In the genomic region with DNA sequence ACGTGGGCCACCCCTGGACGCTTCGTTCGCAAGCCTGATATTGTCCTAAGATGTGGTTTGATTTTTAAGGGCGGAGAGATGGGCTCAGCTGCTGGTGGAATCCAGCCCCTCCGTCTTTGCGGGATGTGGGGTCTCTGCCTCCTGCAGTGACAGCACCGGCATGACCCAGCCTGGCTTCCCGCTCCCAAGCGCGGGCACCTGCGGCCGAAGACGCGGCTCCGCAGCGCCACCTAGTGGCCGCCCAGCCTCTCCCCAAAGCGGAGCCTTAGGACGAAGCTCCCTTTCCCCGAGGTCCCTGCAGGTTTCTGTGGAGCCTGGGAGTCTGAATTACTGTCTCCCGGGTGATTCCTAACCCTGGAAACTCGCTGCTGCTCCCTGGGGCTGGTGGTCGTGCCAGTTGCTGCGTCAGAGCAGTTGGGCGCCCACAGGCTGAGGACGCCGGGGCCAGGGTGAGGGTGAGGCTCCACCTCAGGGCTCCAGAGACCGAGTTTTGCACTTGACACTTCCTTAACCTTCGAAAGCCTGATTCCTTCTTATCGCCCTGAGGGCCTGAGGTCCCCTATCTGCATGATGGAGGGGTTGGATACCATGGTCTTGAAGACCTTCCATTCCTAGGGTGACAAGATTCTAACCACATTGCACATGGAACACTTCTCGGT, we compare ENCODE assay signal across 8 cellular contexts.
DNase-seq lines count a peak whose midpoint lies in the region; ATAC-seq, FAIRE-seq and TF ChIP-seq lines count a peak whose summit lies in the region.

No MANE protein-coding gene starts in this region.

- no peak overlapping the region for H3K9ac ChIP-seq in GM12878 (ENCODE audit: control insufficient read depth, insufficient read depth, low read length)

- BruUV-seq in Calu3 (replicated peaks; lab: Mats Ljungman, UMichigan) = no TSS peak
- BruUV-seq in GM12878 (replicated peaks; lab: Mats Ljungman, UMichigan) = no TSS peak

- no peak for FAIRE-seq in GM12878 (lab: Jason Lieb, UNC)

- H3K4me1 Mint-ChIP-seq in Calu3 (ENCODE audit: low read depth, unreplicated experiment) = no peaks in the 10 kb centered on the region

- no peak overlapping the region for H2AFZ ChIP-seq in GM12878 (ENCODE audit: control insufficient read depth, low read depth, low read length)

- H3K9me3 ChIP-seq in GM12878 (replicated peaks; ENCODE audit: control insufficient read depth, insufficient read depth, low read length) = no peaks in the 10 kb centered on the region

- no peak overlapping the region for H3K27ac ChIP-seq in GM12878 (ENCODE audit: control insufficient read depth, insufficient read depth)

- H3K4me3 Mint-ChIP-seq in Calu3 (ENCODE audit: low read depth, unreplicated experiment) = no peak overlapping the region

- H3K9me3 Mint-ChIP-seq in Calu3 (ENCODE audit: low read depth, unreplicated experiment) = peaks cover 5% of the 10 kb centered on the region

- no peaks in the 10 kb centered on the region for H4K20me1 ChIP-seq in GM12878 (ENCODE audit: control insufficient read depth, insufficient read depth)

- in situ Hi-C loops in GM12878 (cut with MboI) = loop anchor here (5.0 kb wide), 1 partner anchor 833 kb away; no protein-coding TSS in a partner anchor

- POLR2A ChIA-PET in GM12878 (lab: Charles Lee) = no interaction called here

- peak; percentile 61 for TF ChIP-seq RAD21 in GM12878 (IDR thresholded peaks at IDR 0.05; ENCODE audit: insufficient read depth, low read depth, low read length)

- ATAC-seq in GM12878 (peak; percentile 97), GM18870 (IDR thresholded peaks at IDR 0.05; ENCODE audit: unreplicated experiment) (no peak)

- DNase-seq in Calu3 (peak; percentile 70), GM20000 (ENCODE audit: low spot score) (peak; percentile 81), HUDEP-2 (lab: John Stamatoyannopoulos, UW; ENCODE audit: unreplicated experiment in 76 of 76) (peak in 46 of 76 experiments; percentile 1 to 53 (median 24)), T-helper 2 cell (peak in 4 of 5 experiments; percentile 43 to 50 (median 48)), GM12878 (ENCODE audit: low read depth, low spot score) (no peak), islet precursor cell (peak; percentile 81)
- peak; percentile 46 to 69 for DNase-seq in stimulated activated CD4-positive, alpha-beta T cell treated with anti-CD3 and anti-CD28 coated beads, Interleukin-4, amount 100 ng/mL, for 48 hours (ENCODE audit: low read depth in 2 of 2)

- no peaks in the 10 kb centered on the region for H3K36me3 Mint-ChIP-seq in Calu3 (ENCODE audit: insufficient read depth, unreplicated experiment)

- no peak for TF ChIP-seq EP300 in GM12878 (IDR thresholded peaks at IDR 0.05; ENCODE audit: borderline replicate concordance in 1 of 2, control insufficient read depth in 1 of 2, low read depth in 2 of 2, low read length in 2 of 2)

- CTCF ChIA-PET in Calu3 (lab: Charles Lee) = interaction anchor here (0.5 to 1.0 kb wide), 4 partner anchors 10 to 874 kb away, joined by 3 to 6 read pairs (median 4); partner anchors contain the start of gene TMEM18
- CTCF ChIA-PET in GM12878 (lab: Yijun Ruan, JAX) = interaction anchor here (0.6 to 2.2 kb wide), 6 partner anchors 11 to 836 kb away, joined by 3 to 8 read pairs (median 4); no protein-coding TSS in a partner anchor

- H3K4me3 ChIP-seq in GM12878 = no peak overlapping the region

- intact Hi-C loops in Calu3 (cut with micrococcal nuclease; ENCODE audit: unreplicated experiment) = no loop called here
- intact Hi-C loops in GM12878 (cut with micrococcal nuclease; ENCODE audit: unreplicated experiment) = no loop called here

- H3K4me2 ChIP-seq in GM12878 (ENCODE audit: control insufficient read depth, insufficient read depth) = no peak overlapping the region

- TF ChIP-seq CTCF in Calu3 (IDR thresholded peaks at IDR 0.05; ENCODE audit: unreplicated experiment) (peak; percentile 81), GM20000 (IDR thresholded peaks at IDR 0.05; ENCODE audit: extremely low read depth, missing control alignments) (peak; percentile 93), GM12878 (IDR thresholded peaks at IDR 0.05 in 2 of 3, conservative IDR thresholded peaks at IDR 0.05 in 1 of 3; ENCODE audit: control insufficient read depth in 2 of 3, extremely low read depth in 1 of 3, insufficient read depth in 1 of 3, low read depth in 3 of 3, low read length in 3 of 3) (peak; percentile 75 to 92 (median 90))

- H3K27me3 Mint-ChIP-seq in Calu3 (ENCODE audit: unreplicated experiment) = no peaks in the 10 kb centered on the region

- no peaks in the 10 kb centered on the region for H3K4me1 ChIP-seq in GM12878 (ENCODE audit: control insufficient read depth, insufficient read depth, low read length)

- SMC1A ChIA-PET in GM12878 (lab: Charles Lee; ENCODE audit: uncharacterized antibody, unreplicated experiment) = no interaction called here

- H3K27me3 ChIP-seq in GM12878 (replicated peaks in 1 of 2; ENCODE audit: control insufficient read depth in 2 of 2, insufficient read depth in 2 of 2, low read length in 1 of 2) = no peaks in the 10 kb centered on the region

- RAD21 ChIA-PET in GM12878 (lab: Charles Lee; ENCODE audit: unreplicated experiment) = interaction anchor here (0.6 to 2.9 kb wide), 3 partner anchors 140 to 917 kb away, joined by 3 to 10 read pairs (median 3); no protein-coding TSS in a partner anchor

- 4% methylated on average over 23 of the region's 32 CpGs for WGBS in GM12878 (ENCODE audit: insufficient coverage, insufficient replicate concordance, low lambda C conversion rate, missing lambda C conversion rate)

- H3K27ac Mint-ChIP-seq in Calu3 (ENCODE audit: unreplicated experiment) = no peak overlapping the region

- H3K79me2 ChIP-seq in GM12878 (ENCODE audit: control insufficient read depth, insufficient read depth, low read length) = no peaks in the 10 kb centered on the region

- no peak for TF ChIP-seq POLR2A in GM12878 (IDR thresholded peaks at IDR 0.05; ENCODE audit: low read depth, low read length)

- H3K36me3 ChIP-seq in GM12878 (ENCODE audit: control insufficient read depth in 2 of 2, insufficient read depth in 2 of 2, low read length in 1 of 2) = no peaks in the 10 kb centered on the region

TF ChIP-seq in GM12878, 131 proteins besides CTCF, POLR2A, EP300 and RAD21:
- TF ChIP-seq SMC3 (IDR thresholded peaks at IDR 0.05; ENCODE audit: borderline replicate concordance, low read length) (peak; percentile 59), BHLHE40 (IDR thresholded peaks at IDR 0.05; ENCODE audit: borderline replicate concordance in 1 of 2, low read depth in 2 of 2, low read length in 1 of 2) (peak in 1 of 2 experiments; percentile 6; a peak in 1 of 4 replicates), RUNX3 (IDR thresholded peaks at IDR 0.05; ENCODE audit: low read length) (no peak), LARP7 (IDR thresholded peaks at IDR 0.05) (0 out of 2 replicates have a peak, but pooled peaks have one; percentile 33)
